In the genomic region with DNA sequence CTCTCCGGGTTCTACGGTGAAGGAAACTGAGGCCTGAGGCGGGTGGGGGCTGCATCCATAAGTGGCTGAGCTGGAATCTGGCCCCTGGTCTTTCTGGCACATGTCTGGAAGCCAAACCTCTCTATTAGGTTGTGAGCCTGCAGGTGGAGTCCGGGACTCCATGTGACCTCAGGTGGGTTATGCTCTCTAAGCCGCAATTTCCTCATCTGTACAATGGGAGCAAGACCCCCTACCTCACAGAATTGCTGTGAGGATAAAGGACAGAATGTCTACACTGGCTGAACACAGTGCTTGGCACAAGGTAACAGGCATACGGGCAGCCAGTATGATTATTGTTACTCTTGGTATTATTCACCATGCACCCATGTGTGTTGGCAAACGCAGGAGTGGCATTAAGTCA, we compare ENCODE assay signal across 1 cellular context.
TF ChIP-seq lines count a peak whose summit lies in the region.

No MANE protein-coding gene starts in this region.

TF ChIP-seq in K562, 482 proteins besides CTCF, POLR2A, EP300 and RAD21 (continued from another document):
- no peak for TF ChIP-seq ZBTB33 (CRISPR knock-in tag; IDR thresholded peaks at IDR 0.05)
- peak; percentile 52 for TF ChIP-seq RBM25 (IDR thresholded peaks at IDR 0.05; ENCODE audit: low read depth, low read length, severe bottlenecking)
- TF ChIP-seq, protein P1, sequence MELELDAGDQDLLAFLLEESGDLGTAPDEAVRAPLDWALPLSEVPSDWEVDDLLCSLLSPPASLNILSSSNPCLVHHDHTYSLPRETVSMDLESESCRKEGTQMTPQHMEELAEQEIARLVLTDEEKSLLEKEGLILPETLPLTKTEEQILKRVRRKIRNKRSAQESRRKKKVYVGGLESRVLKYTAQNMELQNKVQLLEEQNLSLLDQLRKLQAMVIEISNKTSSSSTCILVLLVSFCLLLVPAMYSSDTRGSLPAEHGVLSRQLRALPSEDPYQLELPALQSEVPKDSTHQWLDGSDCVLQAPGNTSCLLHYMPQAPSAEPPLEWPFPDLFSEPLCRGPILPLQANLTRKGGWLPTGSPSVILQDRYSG (tag; conservative IDR thresholded peaks at IDR 0.05; ENCODE audit: low read depth): no peak
